Comparison of ENCODE assay signal across 20 cellular contexts in genomic region chr17:75373290-75373689, GRCh38.
"Had no signal": no experiment of that assay in that cellular context is flagged by ENCODE, and none has a peak within 500 bp of the region (broad histone marks: within the 10 kb centered on the region; RNA-seq: fewer than 3 reads in every experiment).

No MANE protein-coding gene starts in this region.

- H3K36me3 ChIP-seq: sigmoid colon, uterus had no signal

- H3K27ac ChIP-seq: gastrocnemius medialis, parathyroid adenoma, sigmoid colon, tibial nerve, uterus had no signal

- H3K4me1 ChIP-seq: parathyroid adenoma, uterus had no signal

- H3K27me3 Mint-ChIP-seq: activated CD4-positive, alpha-beta T cell treated with anti-CD3 and anti-CD28 coated beads, Interleukin-2, amount 10 ng/mL, durations not matched to agents 7 days and 5 days; activated naive CD8-positive, alpha-beta T cell; stimulated activated memory B cell treated with anti-CD40 and anti-IgM and Interleukin-4, amounts not matched to agents 10 μg/mL and 1 μg/mL and 100 μg/mL, for 72 hours had no signal

- ATAC-seq: activated CD4-positive, CD25-positive, alpha-beta regulatory T cell treated with anti-CD3 and anti-CD28 coated beads, Interleukin-2, amount 50 U/mL, for 24 hours; activated CD8-positive, alpha-beta T cell treated with anti-CD3 and anti-CD28 coated beads, Interleukin-2, amount 10 ng/mL, durations not matched to agents 7 days and 5 days; esophagus mucosa; gastrocnemius medialis; natural killer cell; stimulated activated memory B cell treated with anti-CD40 and anti-IgM and Interleukin-4, amounts not matched to agents 10 μg/mL and 1 μg/mL and 100 μg/mL, for 72 hours had no signal

- H3K4me3 ChIP-seq: gastrocnemius medialis, sigmoid colon, tibial nerve, uterus had no signal

- H3K4me3 Mint-ChIP-seq: activated CD4-positive, alpha-beta T cell treated with anti-CD3 and anti-CD28 coated beads, Interleukin-2, amount 10 ng/mL, durations not matched to agents 7 days and 5 days; activated CD8-positive, alpha-beta T cell treated with anti-CD3 and anti-CD28 coated beads, Interleukin-2, amount 10 ng/mL, durations not matched to agents 7 days and 5 days; activated naive CD8-positive, alpha-beta T cell; immature natural killer cell; natural killer cell; stimulated activated memory B cell treated with anti-CD40 and anti-IgM and Interleukin-4, amounts not matched to agents 10 μg/mL and 1 μg/mL and 100 μg/mL, for 72 hours had no signal

- DNase-seq: activated CD4-positive, alpha-beta T cell treated with anti-CD3 and anti-CD28 coated beads, Interleukin-2, amount 10 ng/mL, durations not matched to agents 7 days and 5 days; activated CD8-positive, alpha-beta T cell treated with anti-CD3 and anti-CD28 coated beads, Interleukin-2, amount 10 ng/mL, durations not matched to agents 7 days and 5 days; effector CD4-positive, alpha-beta T cell; gastrocnemius medialis; head of caudate nucleus; immature natural killer cell; kidney glomerular epithelial cell; mesendoderm; natural killer cell; sigmoid colon; stimulated activated CD4-positive, alpha-beta T cell treated with anti-CD3 and anti-CD28 coated beads, Interleukin-4, amount 100 ng/mL, for 4 hours; substantia nigra; T-helper 1 cell; uterus had no signal

- H3K9me3 Mint-ChIP-seq: activated CD4-positive, alpha-beta T cell treated with anti-CD3 and anti-CD28 coated beads, Interleukin-2, amount 10 ng/mL, durations not matched to agents 7 days and 5 days; immature natural killer cell; natural killer cell; stimulated activated memory B cell treated with anti-CD40 and anti-IgM and Interleukin-4, amounts not matched to agents 10 μg/mL and 1 μg/mL and 100 μg/mL, for 72 hours had no signal

- H3K27me3 ChIP-seq: gastrocnemius medialis, sigmoid colon, tibial nerve, uterus had no signal

- H3K27ac Mint-ChIP-seq: activated CD4-positive, alpha-beta T cell treated with anti-CD3 and anti-CD28 coated beads, Interleukin-2, amount 10 ng/mL, durations not matched to agents 7 days and 5 days; activated CD8-positive, alpha-beta T cell treated with anti-CD3 and anti-CD28 coated beads, Interleukin-2, amount 10 ng/mL, durations not matched to agents 7 days and 5 days; stimulated activated memory B cell treated with anti-CD40 and anti-IgM and Interleukin-4, amounts not matched to agents 10 μg/mL and 1 μg/mL and 100 μg/mL, for 72 hours had no signal

- H3K9me3 ChIP-seq: gastrocnemius medialis, sigmoid colon, tibial nerve, uterus had no signal
